Comparison of ENCODE assay signal across 8 cellular contexts in genomic region chr3:88203537-88204143, GRCh38. TPM values are rescaled to one million over a fixed set of nuclear protein-coding genes. Genes with fewer than 3 reads are reported as not detected.
DNase-seq lines count a peak whose midpoint lies in the region; ATAC-seq and TF ChIP-seq lines count a peak whose summit lies in the region.

No MANE protein-coding gene starts in this region.

- DNase-seq in AG09309 (ENCODE audit: low read depth) (peak; percentile 28), NCI-H146 treated with DMSO at 0.1 percent for 48 hours (lab: John Stamatoyannopoulos, UW; ENCODE audit: unreplicated experiment) (peak; percentile 16), WERI-Rb-1 (peak; percentile 74), chondrocyte (ENCODE audit: low spot score) (no peak), right lobe of liver (peak in 2 of 3 donors; percentile 50 to 69)
- peak; percentile 26 for DNase-seq in stimulated activated CD8-positive, alpha-beta memory T cell treated with anti-CD3 and anti-CD28 coated beads, Interleukin-15, amount 100 ng/mL, for 24 hours (ENCODE audit: low read depth)

- TF ChIP-seq CTCF in AG09309 (IDR thresholded peaks at IDR 0.05; ENCODE audit: control insufficient read depth, insufficient read depth, low read depth, low read length, missing control alignments) (peak; percentile 80), WERI-Rb-1 (IDR thresholded peaks at IDR 0.05; ENCODE audit: low read depth, low read length) (peak; percentile 78), chondrocyte (IDR thresholded peaks at IDR 0.05) (peak; percentile 96), right lobe of liver (IDR thresholded peaks at IDR 0.05) (peak; percentile 64 to 86 (median 83))

- H3K27ac ChIP-seq in WERI-Rb-1, result no peak overlapping the region
- H3K27ac ChIP-seq in right lobe of liver, result no peak overlapping the region

- no peaks in the 10 kb centered on the region for H3K9me3 Mint-ChIP-seq in chondrocyte (ENCODE audit: low read depth)

- H3K4me1 Mint-ChIP-seq in chondrocyte (ENCODE audit: low read depth), result peaks cover 4% of the 10 kb centered on the region

- H3K4me3 ChIP-seq in AG09309 (ENCODE audit: control insufficient read depth, low read depth, low read length), result no peak overlapping the region
- H3K4me3 ChIP-seq in WERI-Rb-1 (ENCODE audit: low read depth, low read length), result no peak overlapping the region
- H3K4me3 ChIP-seq in right lobe of liver, result no peak overlapping the region

- H3K27me3 ChIP-seq in WERI-Rb-1 (ENCODE audit: insufficient read depth, low read depth, severe bottlenecking), result no peaks in the 10 kb centered on the region
- H3K27me3 ChIP-seq in right lobe of liver, result no peaks in the 10 kb centered on the region

- 2% methylated on average over 6 of the region's 6 CpGs for WGBS in right lobe of liver (ENCODE audit: insufficient coverage, low coverage, low lambda C conversion rate, missing lambda C conversion rate)

- H3K4me3 Mint-ChIP-seq in chondrocyte (ENCODE audit: unreplicated experiment), result peak overlapping the region; percentile 24

- H3K36me3 ChIP-seq in WERI-Rb-1 (no peaks in the 10 kb centered on the region), right lobe of liver (no peaks in the 10 kb centered on the region)

- no peaks in the 10 kb centered on the region for H3K4me1 ChIP-seq in right lobe of liver

- TF ChIP-seq POLR2A in right lobe of liver (IDR thresholded peaks at IDR 0.05), result no peak

- ATAC-seq in GM18511 (IDR thresholded peaks at IDR 0.05; ENCODE audit: unreplicated experiment) (peak; percentile 94), HG02938 (IDR thresholded peaks at IDR 0.05; ENCODE audit: unreplicated experiment) (peak; percentile 90), right lobe of liver (peak; percentile 95 to 99 (median 97))

- peaks cover 17% of the 10 kb centered on the region for H3K27me3 Mint-ChIP-seq in chondrocyte (ENCODE audit: low read depth)

- H3K27ac Mint-ChIP-seq in chondrocyte (ENCODE audit: unreplicated experiment), result no peak overlapping the region

- H3K36me3 Mint-ChIP-seq in chondrocyte (ENCODE audit: low read depth), result no peaks in the 10 kb centered on the region

- intact Hi-C loops in right lobe of liver (cut with DNase I), result no loop called here

- H3K9me3 ChIP-seq in WERI-Rb-1 (ENCODE audit: severe bottlenecking), result no peaks in the 10 kb centered on the region
- H3K9me3 ChIP-seq in right lobe of liver, result no peaks in the 10 kb centered on the region

RNA-seq across cellular contexts. Expression of gene C3orf38, which starts 53.9 kb away (rescaled TPM):
- total RNA-seq in chondrocyte (25.4 to 28.6 TPM (median 27.0 TPM) in 3 replicates), right lobe of liver (10 to 100 TPM in 2 of 6 experiments, 1 to 10 TPM in 4; 7.6 to 10.7 (median 9.0) TPM)
